Comparison of ENCODE assay signal across 8 cellular contexts in genomic region chr11:112961751-112962747, GRCh38. TPM values are rescaled to one million over a fixed set of nuclear protein-coding genes. Genes with fewer than 3 reads are reported as not detected.
A peak's percentile ranks its signal among the peaks of the same experiment; 100 is the strongest.
DNase-seq lines count a peak whose midpoint lies in the region; ATAC-seq, FAIRE-seq and TF ChIP-seq lines count a peak whose summit lies in the region.

No MANE protein-coding gene starts in this region.

- POLR2A ChIA-PET in PC-3 (lab: Charles Lee; ENCODE audit: unreplicated experiment), result no interaction called here

- H3K4me2 ChIP-seq in PC-3 (ENCODE audit: low read length), result peak overlapping the region; percentile 70

- ATAC-seq in PC-3 (peak; percentile 54), lower lobe of right lung (peak; percentile 51 to 57), HG03457 (IDR thresholded peaks at IDR 0.05; ENCODE audit: unreplicated experiment) (no peak)

- H4K20me1 ChIP-seq in PC-3 (ENCODE audit: low read length), result no peaks in the 10 kb centered on the region

- H2AFZ ChIP-seq in PC-3 (ENCODE audit: low read length), result peak overlapping the region; percentile 39; the same call in 1 of the 2 replicates

- CTCF ChIA-PET in PC-3 (lab: Charles Lee), result no interaction called here

- peak; percentile 22 for DNase-seq in stimulated activated CD4-positive, alpha-beta T cell treated with anti-CD3 and anti-CD28 coated beads, Interleukin-15, amount 100 ng/mL, for 24 hours
- no peak for DNase-seq in stimulated activated CD4-positive, alpha-beta T cell treated with anti-CD3 and anti-CD28 coated beads, Interleukin-2, amount 100 ng/mL, for 48 hours
- DNase-seq in PC-3 (no peak), coronary artery (ENCODE audit: low spot score) (no peak), lower lobe of right lung (peak; percentile 45), substantia nigra (lab: John Stamatoyannopoulos, UW) (peak in 45 of 49 donors; percentile 12 to 79 (median 51)), GM19239 (ENCODE audit: insufficient read length, low spot score) (no peak)

- H3K9me3 ChIP-seq in PC-3 (ENCODE audit: low read length) (no peaks in the 10 kb centered on the region), lower lobe of right lung (no peaks in the 10 kb centered on the region)

- BruUV-seq in PC-3 (replicated peaks; lab: Mats Ljungman, UMichigan), result no TSS peak

- intact Hi-C loops in PC-3 (cut with micrococcal nuclease) (no loop called here), lower lobe of right lung (cut with DNase I) (no loop called here)

- H3F3A ChIP-seq in PC-3 (ENCODE audit: low read length, unreplicated experiment), result no peaks in the 10 kb centered on the region

- H3K9me2 ChIP-seq in PC-3 (replicated peaks; ENCODE audit: low read length), result no peaks in the 10 kb centered on the region

- no peak for TF ChIP-seq CTCF in PC-3 (conservative IDR thresholded peaks at IDR 0.05; ENCODE audit: low read depth, low read length)
- no peak for TF ChIP-seq CTCF in coronary artery (IDR thresholded peaks at IDR 0.05)
- TF ChIP-seq CTCF in lower lobe of right lung (IDR thresholded peaks at IDR 0.05), result no peak

- no peaks in the 10 kb centered on the region for H3K79me2 ChIP-seq in PC-3 (ENCODE audit: low read length)

- H3K4me1 ChIP-seq in PC-3 (ENCODE audit: insufficient read depth, low read length), result 0 out of 2 replicates have a peak, but pooled peaks cover 11% of the 10 kb centered on the region
- H3K4me1 ChIP-seq in lower lobe of right lung, result peaks cover 25% of the 10 kb centered on the region

- no peak for FAIRE-seq in GM19239 (lab: Jason Lieb, UNC)

- no peak overlapping the region for H3K27ac ChIP-seq in PC-3 (ENCODE audit: low read length)
- H3K27ac ChIP-seq in coronary artery, result no peak overlapping the region
- H3K27ac ChIP-seq in lower lobe of right lung, result no peak overlapping the region
- H3K27ac ChIP-seq in substantia nigra (ENCODE audit: low read depth, low read length, poor library complexity, severe bottlenecking), result peak overlapping the region; percentile 95

- H3K27me3 ChIP-seq in PC-3 (ENCODE audit: low read length) (peaks cover 71% of the 10 kb centered on the region), lower lobe of right lung (ENCODE audit: low read depth) (peaks cover 75% of the 10 kb centered on the region)

- H3K36me3 ChIP-seq in PC-3 (ENCODE audit: low read depth, low read length) (no peaks in the 10 kb centered on the region), lower lobe of right lung (no peaks in the 10 kb centered on the region)

- H3K9ac ChIP-seq in PC-3 (ENCODE audit: low read length), result no peak overlapping the region

- H3K4me3 ChIP-seq in PC-3 (ENCODE audit: low read length) (peak overlapping the region; percentile 40), coronary artery (peak overlapping the region; percentile 73), lower lobe of right lung (peak overlapping the region; percentile 54)

RNA-seq across cellular contexts. Expression of gene NCAM1, which starts 0.8 kb away (rescaled TPM):
- total RNA-seq in PC-3 (2014; rRNA removed) (not detected in 2 replicates), lower lobe of right lung (3.5 TPM)

Comparison
In these comparisons a context has a peak if more than half of its experiments do, and no peak if none do; other contexts are left out.
1. DNase-seq: peak in stimulated activated CD4-positive, alpha-beta T cell treated with anti-CD3 and anti-CD28 coated beads, Interleukin-15, amount 100 ng/mL, for 24 hours (single experiment), lower lobe of right lung (single experiment) and substantia nigra (45 of 49); none in stimulated activated CD4-positive, alpha-beta T cell treated with anti-CD3 and anti-CD28 coated beads, Interleukin-2, amount 100 ng/mL, for 48 hours (0 of 2), PC-3 (single experiment), coronary artery (single experiment) and GM19239 (single experiment).
2. Peak in every context shown above with its lines, with median percentiles within 50 percentile points of each other: H3K4me3 ChIP-seq.